Comparison of ENCODE assay signal across 15 cellular contexts in the genomic region with DNA sequence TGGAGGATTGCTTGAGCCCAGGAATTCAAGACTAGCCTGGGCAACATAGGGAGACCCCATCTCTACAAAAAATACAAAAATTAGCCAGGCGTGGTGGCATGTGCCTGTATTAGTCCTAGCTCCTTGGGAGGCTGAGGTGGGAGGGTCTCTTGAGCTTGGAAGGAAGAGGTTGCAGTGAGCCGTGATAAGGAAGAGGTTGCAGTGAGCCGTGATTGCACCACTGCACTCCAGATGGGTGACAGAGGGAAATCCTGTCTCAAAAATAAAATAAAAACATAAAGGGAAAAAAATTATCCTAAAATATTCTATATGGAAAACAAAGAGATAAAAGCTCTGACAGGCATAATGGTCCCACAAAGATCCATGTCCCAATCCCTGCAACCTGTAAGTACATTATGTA.
DNase-seq lines count a peak whose midpoint lies in the region; ATAC-seq lines count a peak whose summit lies in the region.
"Had no signal": no experiment of that assay in that cellular context is flagged by ENCODE, and none has a peak within 500 bp of the region (broad histone marks: within the 10 kb centered on the region; RNA-seq: fewer than 3 reads in every experiment).

No MANE protein-coding gene starts in this region.

- H3K27ac Mint-ChIP-seq in activated naive CD4-positive, alpha-beta T cell treated with anti-CD3 and anti-CD28 coated beads, Interleukin-2, amount 50 U/mL, for 24 hours: peak overlapping the region; percentile 62
- H3K27ac Mint-ChIP-seq in activated naive CD4-positive, alpha-beta T cell treated with anti-CD3 and anti-CD28 coated beads, Interleukin-2, amount 10 ng/mL, durations not matched to agents 7 days and 5 days: no peak overlapping the region
- H3K27ac Mint-ChIP-seq in IgD-negative memory B cell: peak overlapping the region in 2 of 3 donors; percentile 46 to 91
- peak overlapping the region; percentile 96 for H3K27ac Mint-ChIP-seq in activated T-helper 17 cell treated with anti-CD3 and anti-CD28 coated beads, Interleukin-2, amount 50 U/mL, for 72 hours
- no peak overlapping the region for H3K27ac Mint-ChIP-seq in stimulated activated naive B cell treated with anti-CD40 and anti-IgM and Interleukin-4, amounts not matched to agents 10 μg/mL and 1 μg/mL and 100 μg/mL, for 72 hours
- H3K27ac Mint-ChIP-seq: HFFc6 had no signal

- peaks cover 2% of the 10 kb centered on the region for H3K36me3 Mint-ChIP-seq in activated naive CD4-positive, alpha-beta T cell treated with anti-CD3 and anti-CD28 coated beads, Interleukin-2, amount 50 U/mL, for 24 hours
- no peaks in the 10 kb centered on the region for H3K36me3 Mint-ChIP-seq in activated naive CD4-positive, alpha-beta T cell treated with anti-CD3 and anti-CD28 coated beads, Interleukin-2, amount 10 ng/mL, durations not matched to agents 7 days and 5 days
- no peaks in the 10 kb centered on the region for H3K36me3 Mint-ChIP-seq in IgD-negative memory B cell
- H3K36me3 Mint-ChIP-seq in activated T-helper 17 cell treated with anti-CD3 and anti-CD28 coated beads, Interleukin-2, amount 50 U/mL, for 72 hours (ENCODE audit: low read depth): no peaks in the 10 kb centered on the region
- no peaks in the 10 kb centered on the region for H3K36me3 Mint-ChIP-seq in stimulated activated naive B cell treated with anti-CD40 and anti-IgM and Interleukin-4, amounts not matched to agents 10 μg/mL and 1 μg/mL and 100 μg/mL, for 72 hours

- ATAC-seq in activated T-helper 17 cell treated with anti-CD3 and anti-CD28 coated beads, Interleukin-2, amount 50 U/mL, for 72 hours (replicated peaks): no peak
- ATAC-seq in stimulated activated naive B cell treated with anti-CD40 and anti-IgM and Interleukin-4, amounts not matched to agents 10 μg/mL and 1 μg/mL and 100 μg/mL, for 72 hours (replicated peaks): no peak
- ATAC-seq in GM18519 (IDR thresholded peaks at IDR 0.05; ENCODE audit: low FRiP score, unreplicated experiment): no peak
- ATAC-seq in Right ventricle myocardium inferior: no peak
- ATAC-seq in HG03135 (IDR thresholded peaks at IDR 0.05; ENCODE audit: unreplicated experiment): no peak

- H3K4me3 Mint-ChIP-seq in activated naive CD4-positive, alpha-beta T cell treated with anti-CD3 and anti-CD28 coated beads, Interleukin-2, amount 50 U/mL, for 24 hours: no peak overlapping the region
- no peak overlapping the region for H3K4me3 Mint-ChIP-seq in activated naive CD4-positive, alpha-beta T cell treated with anti-CD3 and anti-CD28 coated beads, Interleukin-2, amount 10 ng/mL, durations not matched to agents 7 days and 5 days
- H3K4me3 Mint-ChIP-seq in IgD-negative memory B cell: peak overlapping the region in 1 of 4 donors; percentile 92
- peak overlapping the region; percentile 68 for H3K4me3 Mint-ChIP-seq in activated T-helper 17 cell treated with anti-CD3 and anti-CD28 coated beads, Interleukin-2, amount 50 U/mL, for 72 hours
- peak overlapping the region; percentile 14 to 33 for H3K4me3 Mint-ChIP-seq in stimulated activated naive B cell treated with anti-CD40 and anti-IgM and Interleukin-4, amounts not matched to agents 10 μg/mL and 1 μg/mL and 100 μg/mL, for 72 hours
- H3K4me3 Mint-ChIP-seq: activated CD4-positive, alpha-beta T cell treated with anti-CD3 and anti-CD28 coated beads for 36 hours; HFFc6 had no signal

- H3K4me1 Mint-ChIP-seq in activated naive CD4-positive, alpha-beta T cell treated with anti-CD3 and anti-CD28 coated beads, Interleukin-2, amount 50 U/mL, for 24 hours: peaks cover 19% of the 10 kb centered on the region
- H3K4me1 Mint-ChIP-seq in activated naive CD4-positive, alpha-beta T cell treated with anti-CD3 and anti-CD28 coated beads, Interleukin-2, amount 10 ng/mL, durations not matched to agents 7 days and 5 days: peaks cover 20% of the 10 kb centered on the region
- H3K4me1 Mint-ChIP-seq in IgD-negative memory B cell: peaks cover 17 to 24% (median 18%) of the 10 kb centered on the region in 3 donors
- H3K4me1 Mint-ChIP-seq in activated T-helper 17 cell treated with anti-CD3 and anti-CD28 coated beads, Interleukin-2, amount 50 U/mL, for 72 hours: peaks cover 12% of the 10 kb centered on the region
- peaks cover 16 to 26% of the 10 kb centered on the region in 2 donors for H3K4me1 Mint-ChIP-seq in stimulated activated naive B cell treated with anti-CD40 and anti-IgM and Interleukin-4, amounts not matched to agents 10 μg/mL and 1 μg/mL and 100 μg/mL, for 72 hours

- DNase-seq in activated naive CD4-positive, alpha-beta T cell treated with anti-CD3 and anti-CD28 coated beads, Interleukin-2, amount 10 ng/mL, durations not matched to agents 7 days and 5 days: no peak
- no peak for DNase-seq in stimulated activated naive B cell treated with anti-CD40 and anti-IgM and Interleukin-4, amounts not matched to agents 10 μg/mL and 1 μg/mL and 100 μg/mL, for 72 hours
- DNase-seq in Right ventricle myocardium inferior (ENCODE audit: missing footprints): no peak
- DNase-seq: aorta, heart left ventricle, HFFc6, kidney glomerular epithelial cell, NCI-H1105, NCI-H226 had no signal

- CTCF ChIA-PET in activated naive CD4-positive, alpha-beta T cell treated with anti-CD3 and anti-CD28 coated beads, Interleukin-2, amount 10 ng/mL, durations not matched to agents 7 days and 5 days (lab: Charles Lee): interaction anchor here (0.6 to 4.0 kb wide), 34 partner anchors 8 to 487 kb away, joined by 3 to 40 read pairs (median 3); a partner anchor contains a TSS

- H3K9me3 Mint-ChIP-seq in activated naive CD4-positive, alpha-beta T cell treated with anti-CD3 and anti-CD28 coated beads, Interleukin-2, amount 50 U/mL, for 24 hours: peaks cover 5% of the 10 kb centered on the region
- peaks cover 2% of the 10 kb centered on the region for H3K9me3 Mint-ChIP-seq in activated naive CD4-positive, alpha-beta T cell treated with anti-CD3 and anti-CD28 coated beads, Interleukin-2, amount 10 ng/mL, durations not matched to agents 7 days and 5 days
- H3K9me3 Mint-ChIP-seq in IgD-negative memory B cell: peaks cover 0 to 3% (median 0%) of the 10 kb centered on the region in 3 donors
- peaks cover 3% of the 10 kb centered on the region for H3K9me3 Mint-ChIP-seq in activated T-helper 17 cell treated with anti-CD3 and anti-CD28 coated beads, Interleukin-2, amount 50 U/mL, for 72 hours
- peaks cover 4% of the 10 kb centered on the region in 2 donors for H3K9me3 Mint-ChIP-seq in stimulated activated naive B cell treated with anti-CD40 and anti-IgM and Interleukin-4, amounts not matched to agents 10 μg/mL and 1 μg/mL and 100 μg/mL, for 72 hours
- H3K9me3 Mint-ChIP-seq: HFFc6 had no signal

- no peaks in the 10 kb centered on the region for H3K27me3 Mint-ChIP-seq in activated naive CD4-positive, alpha-beta T cell treated with anti-CD3 and anti-CD28 coated beads, Interleukin-2, amount 50 U/mL, for 24 hours
- no peaks in the 10 kb centered on the region for H3K27me3 Mint-ChIP-seq in activated naive CD4-positive, alpha-beta T cell treated with anti-CD3 and anti-CD28 coated beads, Interleukin-2, amount 10 ng/mL, durations not matched to agents 7 days and 5 days
- no peaks in the 10 kb centered on the region for H3K27me3 Mint-ChIP-seq in IgD-negative memory B cell
- no peaks in the 10 kb centered on the region for H3K27me3 Mint-ChIP-seq in activated T-helper 17 cell treated with anti-CD3 and anti-CD28 coated beads, Interleukin-2, amount 50 U/mL, for 72 hours
- no peaks in the 10 kb centered on the region for H3K27me3 Mint-ChIP-seq in stimulated activated naive B cell treated with anti-CD40 and anti-IgM and Interleukin-4, amounts not matched to agents 10 μg/mL and 1 μg/mL and 100 μg/mL, for 72 hours
- H3K27me3 Mint-ChIP-seq: activated CD4-positive, alpha-beta T cell treated with anti-CD3 and anti-CD28 coated beads for 36 hours had no signal

- intact Hi-C loops in Right ventricle myocardium inferior (cut with DNase I): no loop called here

Comparison
In these comparisons a context has a peak if more than half of its experiments do, and no peak if none do; other contexts are left out.
1. H3K27ac Mint-ChIP-seq: peak in activated naive CD4-positive, alpha-beta T cell treated with anti-CD3 and anti-CD28 coated beads, Interleukin-2, amount 50 U/mL, for 24 hours (single experiment), IgD-negative memory B cell (2 of 3) and activated T-helper 17 cell treated with anti-CD3 and anti-CD28 coated beads, Interleukin-2, amount 50 U/mL, for 72 hours (single experiment); none in activated naive CD4-positive, alpha-beta T cell treated with anti-CD3 and anti-CD28 coated beads, Interleukin-2, amount 10 ng/mL, durations not matched to agents 7 days and 5 days (single experiment) and stimulated activated naive B cell treated with anti-CD40 and anti-IgM and Interleukin-4, amounts not matched to agents 10 μg/mL and 1 μg/mL and 100 μg/mL, for 72 hours (single experiment).
2. H3K4me3 Mint-ChIP-seq: peak in activated T-helper 17 cell treated with anti-CD3 and anti-CD28 coated beads, Interleukin-2, amount 50 U/mL, for 72 hours (single experiment) and stimulated activated naive B cell treated with anti-CD40 and anti-IgM and Interleukin-4, amounts not matched to agents 10 μg/mL and 1 μg/mL and 100 μg/mL, for 72 hours (2 of 2); none in activated naive CD4-positive, alpha-beta T cell treated with anti-CD3 and anti-CD28 coated beads, Interleukin-2, amount 50 U/mL, for 24 hours (single experiment) and activated naive CD4-positive, alpha-beta T cell treated with anti-CD3 and anti-CD28 coated beads, Interleukin-2, amount 10 ng/mL, durations not matched to agents 7 days and 5 days (single experiment).